ENCODE assay signal across 9 cellular contexts in the genomic region with DNA sequence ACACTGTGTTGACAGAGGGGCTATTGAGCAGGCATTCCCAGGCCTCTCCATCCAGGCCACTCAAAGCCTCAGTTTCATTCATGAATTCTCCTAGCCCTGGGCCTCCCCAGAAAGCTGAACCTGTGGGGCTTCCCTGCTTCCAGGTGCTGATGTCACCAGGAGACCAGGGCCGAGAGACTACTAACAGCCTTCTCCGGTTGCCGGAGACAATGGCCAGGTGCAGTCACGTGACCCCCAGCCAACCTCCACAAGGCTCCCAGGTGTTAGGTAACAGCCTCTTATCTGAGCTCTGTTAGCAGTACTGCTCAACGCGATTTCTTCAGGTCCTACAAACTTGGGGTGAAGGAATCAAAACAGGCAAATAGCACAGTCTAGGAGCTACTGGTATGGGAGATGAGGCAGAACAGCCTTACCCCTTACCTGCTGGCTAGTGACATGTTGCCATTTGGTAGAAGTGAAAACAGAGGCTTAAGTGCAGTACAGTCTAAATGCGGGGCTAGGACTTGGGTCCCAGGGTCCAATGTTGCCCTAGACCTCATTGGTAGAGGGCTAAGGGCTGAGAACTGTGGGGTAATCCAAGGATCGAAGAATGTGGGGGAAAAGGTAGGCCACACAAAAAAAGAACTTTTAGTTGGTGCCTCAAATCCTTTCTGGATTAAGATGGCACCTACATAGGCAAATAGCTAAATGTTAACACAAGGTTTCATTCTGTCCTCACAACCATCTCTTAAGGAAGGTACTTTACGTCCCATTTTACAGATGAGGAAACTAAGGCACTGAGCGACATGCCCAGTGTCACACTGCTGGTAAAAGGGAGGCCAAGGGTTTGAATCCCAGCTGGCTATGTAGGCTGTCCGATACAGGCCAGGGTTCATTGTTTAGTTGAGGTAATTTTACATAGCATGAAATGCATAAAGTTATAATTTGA. TPM values are rescaled to one million over a fixed set of nuclear protein-coding genes. Genes with fewer than 3 reads are reported as not detected.
DNase-seq lines count a peak whose midpoint lies in the region; ATAC-seq lines count a peak whose summit lies in the region.
"Had no signal": no experiment of that assay in that cellular context is flagged by ENCODE, and none has a peak within 500 bp of the region (broad histone marks: within the 10 kb centered on the region; RNA-seq: fewer than 3 reads in every experiment).

No MANE protein-coding gene starts in this region.

- peak overlapping the region; percentile 30 for H3K9ac ChIP-seq in mesendoderm (ENCODE audit: low read length)

- H3K4me3 Mint-ChIP-seq in activated T-cell treated with anti-CD3 and anti-CD28 coated beads, Interleukin-2, amount 50 U/mL, for 72 hours, result peak overlapping the region; percentile 97 to 98
- H3K4me3 Mint-ChIP-seq: mesothelial cell of epicardium had no signal

- no peak overlapping the region for H3K4me3 ChIP-seq in mesendoderm (ENCODE audit: low read length)

- H3K4me1 Mint-ChIP-seq in activated T-cell treated with anti-CD3 and anti-CD28 coated beads, Interleukin-2, amount 50 U/mL, for 72 hours (ENCODE audit: low read depth), result peaks cover 70% of the 10 kb centered on the region

- H3K36me3 ChIP-seq in mesendoderm (ENCODE audit: control insufficient read depth, insufficient read depth, low read length), result no peaks in the 10 kb centered on the region

- H3K79me1 ChIP-seq in mesendoderm (ENCODE audit: low read length), result peaks cover 13% of the 10 kb centered on the region

- no peak overlapping the region for H4K5ac ChIP-seq in mesendoderm (ENCODE audit: low read length)

- no peak overlapping the region for H2BK120ac ChIP-seq in mesendoderm (ENCODE audit: low read depth, low read length)

- H3K56ac ChIP-seq in mesendoderm (ENCODE audit: low read length), result peak overlapping the region; percentile 73

- peaks cover 14% of the 10 kb centered on the region for H3K4me1 ChIP-seq in mesendoderm (ENCODE audit: control insufficient read depth, low read depth, low read length)

- DNase-seq in COR-L47 (lab: John Stamatoyannopoulos, UW) (peak; percentile 88), NCI-H146 treated with DMSO at 0.1 percent for 48 hours (lab: John Stamatoyannopoulos, UW; ENCODE audit: unreplicated experiment) (peak; percentile 70), mesendoderm (peak; percentile 95), glomerular visceral epithelial cell (ENCODE audit: extremely low spot score) (no peak), Ammon's horn (ENCODE audit: low spot score) (no peak)
- peak in 1 of 2 donors; percentile 32 for DNase-seq in activated T-cell treated with anti-CD3 and anti-CD28 coated beads, Interleukin-2, amount 50 U/mL, for 72 hours

- H4K8ac ChIP-seq in mesendoderm (ENCODE audit: low read depth, low read length), result no peak overlapping the region

- no peak for ATAC-seq in activated T-cell treated with anti-CD3 and anti-CD28 coated beads, Interleukin-2, amount 50 U/mL, for 72 hours (replicated peaks in 1 of 2)
- ATAC-seq in GM18868 (IDR thresholded peaks at IDR 0.05; ENCODE audit: unreplicated experiment), result no peak
- ATAC-seq in HG03135 (IDR thresholded peaks at IDR 0.05; ENCODE audit: unreplicated experiment), result no peak

- H3K4ac ChIP-seq in mesendoderm (ENCODE audit: low read depth, low read length), result no peak overlapping the region

- no peak overlapping the region for H3K23ac ChIP-seq in mesendoderm (ENCODE audit: low read length)

- H3K36me3 Mint-ChIP-seq in activated T-cell treated with anti-CD3 and anti-CD28 coated beads, Interleukin-2, amount 50 U/mL, for 72 hours (ENCODE audit: insufficient read depth in 2 of 2), result peaks cover 18 to 29% of the 10 kb centered on the region in 2 donors
- H3K36me3 Mint-ChIP-seq: mesothelial cell of epicardium had no signal

- no peak overlapping the region for H3K27ac ChIP-seq in mesendoderm (ENCODE audit: low read depth, low read length)

- peaks cover 49% of the 10 kb centered on the region for H3K79me2 ChIP-seq in mesendoderm (ENCODE audit: control insufficient read depth, insufficient read depth, low read length)

- no peak overlapping the region for H2BK15ac ChIP-seq in mesendoderm (replicated peaks; ENCODE audit: low read depth)

- H3K27me3 Mint-ChIP-seq in activated T-cell treated with anti-CD3 and anti-CD28 coated beads, Interleukin-2, amount 50 U/mL, for 72 hours (ENCODE audit: low read depth), result no peaks in the 10 kb centered on the region

- H3K18ac ChIP-seq in mesendoderm (ENCODE audit: low read length), result no peak overlapping the region

- H2AK5ac ChIP-seq in mesendoderm (ENCODE audit: low read length), result no peak overlapping the region

- peak overlapping the region; percentile 1 for H3K4me2 ChIP-seq in mesendoderm (ENCODE audit: low read length)

- no peak overlapping the region for H2BK5ac ChIP-seq in mesendoderm (ENCODE audit: low read length)

- WGBS in mesendoderm (ENCODE audit: extremely low coverage, insufficient coverage, low lambda C conversion rate), result no CpG with 5 or more reads among the region's 11 CpGs

- peak overlapping the region; percentile 98 for H3K27ac Mint-ChIP-seq in activated T-cell treated with anti-CD3 and anti-CD28 coated beads, Interleukin-2, amount 50 U/mL, for 72 hours
- H3K27ac Mint-ChIP-seq: mesothelial cell of epicardium had no signal

- no peaks in the 10 kb centered on the region for H3K9me3 Mint-ChIP-seq in activated T-cell treated with anti-CD3 and anti-CD28 coated beads, Interleukin-2, amount 50 U/mL, for 72 hours
- H3K9me3 Mint-ChIP-seq: mesothelial cell of epicardium had no signal

- no peaks in the 10 kb centered on the region for H3K27me3 ChIP-seq in mesendoderm (ENCODE audit: insufficient read depth, low read length, poor library complexity)

RNA-seq across cellular contexts. Expression of a gene that starts 3.8 kb away (rescaled TPM):
- 100 to 1,000 TPM; 103 to 111 TPM for total RNA-seq in activated T-cell treated with anti-CD3 and anti-CD28 coated beads, Interleukin-2, amount 50 U/mL, for 72 hours
- polyA plus RNA-seq in mesendoderm (2013, experiment 1 of 2), result 19.8 TPM
- polyA plus RNA-seq in mesendoderm (2013, experiment 2 of 2), result 20.9 TPM

Comparison
In these comparisons a context has a peak if more than half of its experiments do, and no peak if none do; other contexts are left out.
1. DNase-seq: peak in COR-L47 (single experiment), NCI-H146 treated with DMSO at 0.1 percent for 48 hours (single experiment) and mesendoderm (single experiment); none in glomerular visceral epithelial cell (single experiment) and Ammon's horn (single experiment).